In the genomic region with DNA sequence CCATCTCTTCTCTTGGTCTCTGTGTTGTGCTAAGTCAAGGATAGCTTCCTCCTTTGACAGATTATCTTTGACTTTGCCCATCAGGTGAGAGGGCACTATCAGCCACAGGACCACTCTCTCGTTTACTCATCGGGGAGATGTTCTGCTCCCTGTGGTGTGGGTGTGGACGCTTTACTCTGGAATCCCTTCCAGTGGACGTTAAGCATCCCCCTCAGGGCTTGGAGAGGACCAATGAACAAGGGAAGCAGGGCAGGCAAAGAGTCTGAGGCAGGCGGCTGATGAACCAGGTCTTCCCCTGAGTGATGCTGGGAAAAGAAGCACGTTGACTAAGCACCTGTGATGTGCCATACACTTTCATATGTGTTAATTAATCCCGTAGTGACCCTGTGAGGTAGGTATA, we compare ENCODE assay signal across 9 cellular contexts.
"Had no signal": no experiment of that assay in that cellular context is flagged by ENCODE, and none has a peak within 500 bp of the region (broad histone marks: within the 10 kb centered on the region; RNA-seq: fewer than 3 reads in every experiment).

No MANE protein-coding gene starts in this region.

- ATAC-seq: activated T-cell treated with anti-CD3 and anti-CD28 coated beads, Interleukin-2, amount 50 U/mL, for 4 hours; heart left ventricle; left lung; pancreas had no signal

- H3K4me3 ChIP-seq: heart left ventricle, left lung, pancreas, SJSA1, skin epidermis, tibial nerve had no signal

- H3K27ac ChIP-seq: heart left ventricle, left lung, pancreas, SJSA1, tibial nerve had no signal

- DNase-seq: activated gamma-delta T cell treated with Interleukin-2 at 50 U/mL for 16 hours; activated T-cell treated with anti-CD3 and anti-CD28 coated beads, Interleukin-2, amount 50 U/mL, for 4 hours; foreskin melanocyte; heart left ventricle; left lung; pancreas had no signal

- H3K4me3 Mint-ChIP-seq: activated T-cell treated with anti-CD3 and anti-CD28 coated beads, Interleukin-2, amount 50 U/mL, for 4 hours had no signal

- H3K27me3 ChIP-seq: heart left ventricle, left lung, pancreas, SJSA1, tibial nerve had no signal

- H3K9me3 Mint-ChIP-seq: activated T-cell treated with anti-CD3 and anti-CD28 coated beads, Interleukin-2, amount 50 U/mL, for 4 hours had no signal
